ENCODE assay signal across 14 cellular contexts in genomic region chr14:61673305-61673704, GRCh38. TPM values are rescaled to one million over a fixed set of nuclear protein-coding genes. Genes with fewer than 3 reads are reported as not detected.
DNase-seq lines count a peak whose midpoint lies in the region; ATAC-seq and TF ChIP-seq lines count a peak whose summit lies in the region.
"Had no signal": no experiment of that assay in that cellular context is flagged by ENCODE, and none has a peak within 500 bp of the region (broad histone marks: within the 10 kb centered on the region; RNA-seq: fewer than 3 reads in every experiment).

No MANE protein-coding gene starts in this region.

- intact Hi-C loops in OCI-LY7 (cut with micrococcal nuclease; ENCODE audit: unreplicated experiment): no loop called here
- intact Hi-C loops in naive thymus-derived CD4-positive, alpha-beta T cell (cut with micrococcal nuclease): loop anchor here in 1 of 2 donors (5.0 kb wide), 1 partner anchor 331 kb away; no protein-coding TSS in a partner anchor

- H3K79me2 ChIP-seq in OCI-LY7 (ENCODE audit: insufficient read depth, low read depth, low read length) (no peaks in the 10 kb centered on the region), H9 (ENCODE audit: insufficient read depth, low read length) (no peaks in the 10 kb centered on the region)

- H3K27ac Mint-ChIP-seq in CD8-positive, alpha-beta memory T cell: peak overlapping the region in 5 of 8 donors; percentile 2 to 58 (median 56)
- H3K27ac Mint-ChIP-seq in endodermal cell: peak overlapping the region; percentile 78
- peak overlapping the region in 5 of 9 donors; percentile 38 to 90 (median 84) for H3K27ac Mint-ChIP-seq in naive thymus-derived CD4-positive, alpha-beta T cell
- H3K27ac Mint-ChIP-seq in H9: peak overlapping the region in 1 of 3 experiments; percentile 79; a peak in 1 of 7 replicates

- no peak overlapping the region for H2BK15ac ChIP-seq in H9 (ENCODE audit: low read depth, low read length)

- BruUV-seq in OCI-LY7 (replicated peaks; lab: Mats Ljungman, UMichigan): no TSS peak

- no peak overlapping the region for H2BK12ac ChIP-seq in H9 (ENCODE audit: insufficient read length, low read depth, low read length)

- peak overlapping the region; percentile 49; the same call in 1 of the 2 replicates for H2AFZ ChIP-seq in OCI-LY7 (ENCODE audit: low read length)
- no peak overlapping the region for H2AFZ ChIP-seq in H9 (ENCODE audit: low read length)
- H2AFZ ChIP-seq: PC-9 had no signal

- no peaks in the 10 kb centered on the region for H3K9me3 ChIP-seq in CD8-positive, alpha-beta memory T cell (ENCODE audit: low read length)
- H3K9me3 ChIP-seq in OCI-LY7 (ENCODE audit: low read length) (no peaks in the 10 kb centered on the region), endodermal cell (ENCODE audit: control insufficient read depth, low read length) (no peaks in the 10 kb centered on the region), H9 (ENCODE audit: control insufficient read depth, low read depth, low read length) (no peaks in the 10 kb centered on the region)
- no peaks in the 10 kb centered on the region for H3K9me3 ChIP-seq in naive thymus-derived CD4-positive, alpha-beta T cell (ENCODE audit: control insufficient read depth in 2 of 3, low read length in 3 of 3)
- H3K9me3 ChIP-seq: BLaER1 treated with 17β-estradiol and CSF1 and Interleukin-3, amounts not matched to agents 10 nM and 100 nM; Caco-2 had no signal

- H3K4me1 Mint-ChIP-seq in CD8-positive, alpha-beta memory T cell: peaks cover 2 to 5% (median 3%) of the 10 kb centered on the region in 3 donors
- H3K4me1 Mint-ChIP-seq in endodermal cell (peaks cover 5% of the 10 kb centered on the region), H9 (peaks cover 12 to 25% of the 10 kb centered on the region in 2 experiments)
- H3K4me1 Mint-ChIP-seq in naive thymus-derived CD4-positive, alpha-beta T cell: peaks cover 5 to 20% (median 18%) of the 10 kb centered on the region in 7 donors

- no peak overlapping the region for H3K4me3 Mint-ChIP-seq in CD8-positive, alpha-beta memory T cell
- H3K4me3 Mint-ChIP-seq in endodermal cell: no peak overlapping the region
- peak overlapping the region in 5 of 10 donors; percentile 11 to 63 (median 22) for H3K4me3 Mint-ChIP-seq in naive thymus-derived CD4-positive, alpha-beta T cell
- H3K4me3 Mint-ChIP-seq in H9: no peak overlapping the region

- no peak for TF ChIP-seq POLR2A in GM18505 (IDR thresholded peaks at IDR 0.05; ENCODE audit: borderline replicate concordance, extremely low read depth, insufficient read depth, insufficient read length)

- H3K56ac ChIP-seq in H9 (ENCODE audit: insufficient read length, low read depth, low read length): no peak overlapping the region

- no peak overlapping the region for H4K5ac ChIP-seq in H9 (ENCODE audit: insufficient read length, low read depth, low read length)

- no peak overlapping the region for H4K91ac ChIP-seq in H9 (ENCODE audit: insufficient read length, low read depth, low read length)

- no peak for TF ChIP-seq CTCF in OCI-LY7 (conservative IDR thresholded peaks at IDR 0.05; ENCODE audit: low read length)
- TF ChIP-seq CTCF in endodermal cell (conservative IDR thresholded peaks at IDR 0.05): no peak
- TF ChIP-seq CTCF in H9 (conservative IDR thresholded peaks at IDR 0.05): no peak

- H3K27me3 Mint-ChIP-seq in CD8-positive, alpha-beta memory T cell: no peaks in the 10 kb centered on the region
- H3K27me3 Mint-ChIP-seq in endodermal cell (ENCODE audit: insufficient read depth) (no peaks in the 10 kb centered on the region), H9 (ENCODE audit: low read depth) (peaks cover 2% of the 10 kb centered on the region; the same call in 1 of the 2 replicates)
- H3K27me3 Mint-ChIP-seq in naive thymus-derived CD4-positive, alpha-beta T cell: no peaks in the 10 kb centered on the region

- H3K79me1 ChIP-seq in H9 (ENCODE audit: insufficient read depth, low read depth, low read length, poor library complexity, severe bottlenecking): no peaks in the 10 kb centered on the region

- H3K9me3 Mint-ChIP-seq in CD8-positive, alpha-beta memory T cell: no peaks in the 10 kb centered on the region
- no peaks in the 10 kb centered on the region for H3K9me3 Mint-ChIP-seq in endodermal cell
- H3K9me3 Mint-ChIP-seq in naive thymus-derived CD4-positive, alpha-beta T cell: peaks cover 0 to 8% (median 0%) of the 10 kb centered on the region in 11 donors
- no peaks in the 10 kb centered on the region for H3K9me3 Mint-ChIP-seq in H9

- CTCF ChIA-PET in CD8-positive, alpha-beta memory T cell (lab: Charles Lee): no interaction called here
- CTCF ChIA-PET in OCI-LY7 (lab: Charles Lee; ENCODE audit: unreplicated experiment): interaction anchor here (0.9 kb wide), 1 partner anchor 10 kb away, joined by 3 read pairs; no protein-coding TSS in a partner anchor
- CTCF ChIA-PET in naive thymus-derived CD4-positive, alpha-beta T cell (lab: Charles Lee): interaction anchor here (0.7 kb wide), 1 partner anchor 211 kb away, joined by 4 read pairs; no protein-coding TSS in a partner anchor

- no peak for DNase-seq in CD8-positive, alpha-beta memory T cell
- DNase-seq in OCI-LY7 (ENCODE audit: low spot score): no peak
- no peak for DNase-seq in endodermal cell
- no peak for DNase-seq in naive thymus-derived CD4-positive, alpha-beta T cell
- DNase-seq in NCI-H1092 (lab: John Stamatoyannopoulos, UW): no peak
- DNase-seq in 8988T: no peak
- DNase-seq in H9: no peak
- DNase-seq: Caco-2, KG1, NCI-H1048, PC-9 had no signal

- H2BK5ac ChIP-seq in H9 (ENCODE audit: insufficient read length, low read length): no peak overlapping the region

- H4K8ac ChIP-seq in H9 (replicated peaks; ENCODE audit: insufficient read length, low read depth, low read length): no peak overlapping the region

- no peaks in the 10 kb centered on the region for H3K23me2 ChIP-seq in H9 (ENCODE audit: insufficient read length, low read depth, low read length, poor library complexity, severe bottlenecking)

- no peaks in the 10 kb centered on the region for H3K36me3 Mint-ChIP-seq in CD8-positive, alpha-beta memory T cell
- no peaks in the 10 kb centered on the region for H3K36me3 Mint-ChIP-seq in endodermal cell (ENCODE audit: low read depth)
- peaks cover 0 to 6% (median 0%) of the 10 kb centered on the region in 5 donors for H3K36me3 Mint-ChIP-seq in naive thymus-derived CD4-positive, alpha-beta T cell
- H3K36me3 Mint-ChIP-seq in H9 (ENCODE audit: insufficient read depth in 1 of 3, low read depth in 3 of 3): no peaks in the 10 kb centered on the region

- no peak overlapping the region for H3K4me3 ChIP-seq in CD8-positive, alpha-beta memory T cell (ENCODE audit: low read length)
- H3K4me3 ChIP-seq in OCI-LY7 (ENCODE audit: low read depth, low read length, poor library complexity, severe bottlenecking): no peak overlapping the region
- H3K4me3 ChIP-seq in endodermal cell (ENCODE audit: low read length): no peak overlapping the region
- no peak overlapping the region for H3K4me3 ChIP-seq in naive thymus-derived CD4-positive, alpha-beta T cell (ENCODE audit: low read length)
- H3K4me3 ChIP-seq: BLaER1 treated with 17β-estradiol and CSF1 and Interleukin-3, amounts not matched to agents 10 nM and 100 nM; PC-9 had no signal

- H3K9ac ChIP-seq in endodermal cell (ENCODE audit: extremely low read depth, low read length, poor library complexity, severe bottlenecking) (no peak overlapping the region), H9 (ENCODE audit: extremely low read depth, insufficient read length, low read length) (no peak overlapping the region)
- H3K9ac ChIP-seq: BLaER1 treated with 17β-estradiol and CSF1 and Interleukin-3, amounts not matched to agents 10 nM and 100 nM had no signal

- H3K27ac ChIP-seq in CD8-positive, alpha-beta memory T cell (ENCODE audit: low read depth, low read length): no peak overlapping the region
- H3K27ac ChIP-seq in OCI-LY7 (ENCODE audit: low read depth, low read length, poor library complexity, severe bottlenecking) (no peak overlapping the region), endodermal cell (ENCODE audit: low read depth, low read length) (no peak overlapping the region), H9 (ENCODE audit: insufficient read length, low read depth, low read length) (no peak overlapping the region)
- H3K27ac ChIP-seq in naive thymus-derived CD4-positive, alpha-beta T cell (ENCODE audit: low read depth, low read length): no peak overlapping the region
- H3K27ac ChIP-seq: BLaER1 treated with 17β-estradiol and CSF1 and Interleukin-3, amounts not matched to agents 10 nM and 100 nM; HL-60; PC-9 had no signal

- no peak overlapping the region for H2BK20ac ChIP-seq in H9 (ENCODE audit: low read depth, low read length, poor library complexity, severe bottlenecking)

- no peak overlapping the region for H3K4me2 ChIP-seq in OCI-LY7 (ENCODE audit: low read length)
- no peak overlapping the region for H3K4me2 ChIP-seq in H9 (ENCODE audit: insufficient read depth, insufficient read length, low read length)
- H3K4me2 ChIP-seq: BLaER1 treated with 17β-estradiol and CSF1 and Interleukin-3, amounts not matched to agents 10 nM and 100 nM; PC-9 had no signal

- no peak overlapping the region for H2AK5ac ChIP-seq in H9 (ENCODE audit: insufficient read length, low read length)

- POLR2A ChIA-PET in CD8-positive, alpha-beta memory T cell (lab: Charles Lee): no interaction called here
- POLR2A ChIA-PET in OCI-LY7 (lab: Charles Lee): interaction anchor here (0.6 to 2.1 kb wide), 3 partner anchors 10 to 194 kb away, joined by 3 to 11 read pairs (median 4); no protein-coding TSS in a partner anchor
- POLR2A ChIA-PET in naive thymus-derived CD4-positive, alpha-beta T cell (lab: Charles Lee): interaction anchor here (0.7 to 2.9 kb wide), 5 partner anchors 8 to 24 kb away, joined by 3 to 17 read pairs (median 4); partner anchors contain the start of gene HIF1A

- H4K20me1 ChIP-seq in OCI-LY7 (ENCODE audit: insufficient read depth, low read length) (no peaks in the 10 kb centered on the region), H9 (ENCODE audit: control insufficient read depth, insufficient read depth, insufficient read length) (no peaks in the 10 kb centered on the region)
- H4K20me1 ChIP-seq: BLaER1 treated with 17β-estradiol and CSF1 and Interleukin-3, amounts not matched to agents 10 nM and 100 nM had no signal

- no peak overlapping the region for H3T11ph ChIP-seq in H9 (ENCODE audit: low read length)

- H3K9me2 ChIP-seq in OCI-LY7 (ENCODE audit: insufficient read depth, low read length): no peaks in the 10 kb centered on the region

- H3K14ac ChIP-seq in H9 (ENCODE audit: insufficient read depth, low read length): no peak overlapping the region

- H3K4me1 ChIP-seq in CD8-positive, alpha-beta memory T cell (ENCODE audit: insufficient read depth, low read length): peaks cover 47% of the 10 kb centered on the region
- peaks cover 17% of the 10 kb centered on the region for H3K4me1 ChIP-seq in OCI-LY7 (ENCODE audit: insufficient read depth, low read length, poor library complexity, severe bottlenecking)
- H3K4me1 ChIP-seq in endodermal cell (ENCODE audit: control insufficient read depth, insufficient read depth, low read length): no peaks in the 10 kb centered on the region
- H3K4me1 ChIP-seq in naive thymus-derived CD4-positive, alpha-beta T cell (ENCODE audit: control insufficient read depth in 2 of 2, insufficient read depth in 2 of 2, low read length in 2 of 2): peaks cover 18 to 51% of the 10 kb centered on the region in 2 donors
- peaks cover 2% of the 10 kb centered on the region; the same call in 1 of the 2 replicates for H3K4me1 ChIP-seq in H9 (ENCODE audit: insufficient read depth, low read length)

- no peak for ATAC-seq in naive thymus-derived CD4-positive, alpha-beta T cell
- ATAC-seq in GM18505 (IDR thresholded peaks at IDR 0.05; ENCODE audit: unreplicated experiment): no peak

- H3K27me3 ChIP-seq in CD8-positive, alpha-beta memory T cell (ENCODE audit: insufficient read depth, low read length, poor library complexity, severe bottlenecking): no peaks in the 10 kb centered on the region
- H3K27me3 ChIP-seq in endodermal cell (ENCODE audit: control insufficient read depth, insufficient read depth, low read length, poor library complexity, severe bottlenecking): no peaks in the 10 kb centered on the region
- H3K27me3 ChIP-seq in naive thymus-derived CD4-positive, alpha-beta T cell (ENCODE audit: control insufficient read depth in 2 of 2, insufficient read depth in 2 of 2, low read length in 2 of 2): no peaks in the 10 kb centered on the region
- no peaks in the 10 kb centered on the region for H3K27me3 ChIP-seq in H9 (ENCODE audit: insufficient read depth, low read length)
- H3K27me3 ChIP-seq: BLaER1 treated with 17β-estradiol and CSF1 and Interleukin-3, amounts not matched to agents 10 nM and 100 nM had no signal

- H3K18ac ChIP-seq in H9 (ENCODE audit: insufficient read length, low read depth, low read length): no peak overlapping the region

- H3K23ac ChIP-seq in H9 (ENCODE audit: insufficient read length, low read depth, low read length): no peak overlapping the region

- H3K36me3 ChIP-seq in CD8-positive, alpha-beta memory T cell (ENCODE audit: insufficient read depth, low read length): no peaks in the 10 kb centered on the region
- H3K36me3 ChIP-seq in OCI-LY7 (ENCODE audit: insufficient read depth, low read length): no peaks in the 10 kb centered on the region
- no peaks in the 10 kb centered on the region for H3K36me3 ChIP-seq in endodermal cell (ENCODE audit: control insufficient read depth, insufficient read depth, low read length)
- H3K36me3 ChIP-seq in naive thymus-derived CD4-positive, alpha-beta T cell (ENCODE audit: control insufficient read depth in 2 of 3, insufficient read depth in 3 of 3, low read length in 3 of 3): no peaks in the 10 kb centered on the region
- H3K36me3 ChIP-seq: BLaER1 treated with 17β-estradiol and CSF1 and Interleukin-3, amounts not matched to agents 10 nM and 100 nM had no signal

- WGBS in endodermal cell (ENCODE audit: insufficient coverage in 1 of 2, insufficient read length in 1 of 2), 2 experiments: 79 to 100% methylated on average over 1 to 4 of the region's 5 CpGs
- no CpG with 5 or more reads among the region's 5 CpGs for WGBS in H9 (ENCODE audit: extremely low coverage, insufficient read length, low lambda C conversion rate)

- H2BK120ac ChIP-seq in H9 (ENCODE audit: low read depth, low read length, poor library complexity, severe bottlenecking): no peak overlapping the region

- no peak overlapping the region for H3K4ac ChIP-seq in H9 (ENCODE audit: low read depth, low read length)

RNA-seq across cellular contexts. Expression of gene HIF1A, which starts 22.0 kb away (rescaled TPM):
- total RNA-seq in CD8-positive, alpha-beta memory T cell: 100 to 1,000 TPM; 130 to 139 TPM
- polyA plus RNA-seq in CD8-positive, alpha-beta memory T cell: 49.6 TPM
- 59.5 and 71.7 TPM in 2 replicates for total RNA-seq in OCI-LY7 (2014; rRNA removed; shearing (Covaris generic))
- total RNA-seq in OCI-LY7 (2022) (88.1 and 93.7 TPM in 2 replicates), endodermal cell (100 to 1,000 TPM; 201 to 227 TPM), H9 (2021) (147 and 154 TPM in 2 replicates)
- polyA plus RNA-seq in endodermal cell (2013, experiment 1 of 2): 166 TPM
- 178 TPM for polyA plus RNA-seq in endodermal cell (2013, experiment 2 of 2)
- total RNA-seq in naive thymus-derived CD4-positive, alpha-beta T cell: 100 to 1,000 TPM in 4 of 5 experiments, 10 to 100 TPM in 1; 88.8 to 358 (median 143) TPM
- polyA plus RNA-seq in naive thymus-derived CD4-positive, alpha-beta T cell: 10 to 100 TPM; 75.1 to 98.4 TPM
